In the genomic region with DNA sequence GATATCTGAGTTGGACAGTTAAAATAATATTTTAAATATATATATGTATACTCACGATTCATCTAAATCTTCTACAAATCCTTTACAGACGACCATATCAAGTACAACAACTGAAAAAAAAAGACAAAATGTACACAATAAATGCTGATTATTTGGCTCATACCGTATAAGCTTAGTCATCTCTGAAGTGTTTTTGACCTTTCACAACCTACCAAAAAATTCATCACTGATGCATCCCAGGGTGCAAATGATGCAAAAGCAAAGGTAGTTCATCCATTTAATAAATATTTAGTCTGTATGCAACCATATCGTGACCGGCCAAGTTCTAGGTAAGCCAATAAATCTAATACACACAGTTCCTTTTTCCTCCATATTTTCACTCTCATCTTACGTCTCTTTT, we compare ENCODE assay signal across 1 cellular context.
TF ChIP-seq lines count a peak whose summit lies in the region.

No MANE protein-coding gene starts in this region.

TF ChIP-seq in H1, 55 proteins besides CTCF, POLR2A, EP300 and RAD21 (continued from another document):
- TF ChIP-seq CTBP2 (IDR thresholded peaks at IDR 0.05; ENCODE audit: borderline replicate concordance, insufficient read depth, insufficient read length, low read length), result no peak
- TF ChIP-seq PHF8 (conservative IDR thresholded peaks at IDR 0.05; ENCODE audit: low read depth, low read length), result no peak
- no peak for TF ChIP-seq RNF2 (IDR thresholded peaks at IDR 0.05; ENCODE audit: borderline replicate concordance, low read depth, low read length, missing control alignments, poor library complexity, severe bottlenecking)
- TF ChIP-seq, protein P1, sequence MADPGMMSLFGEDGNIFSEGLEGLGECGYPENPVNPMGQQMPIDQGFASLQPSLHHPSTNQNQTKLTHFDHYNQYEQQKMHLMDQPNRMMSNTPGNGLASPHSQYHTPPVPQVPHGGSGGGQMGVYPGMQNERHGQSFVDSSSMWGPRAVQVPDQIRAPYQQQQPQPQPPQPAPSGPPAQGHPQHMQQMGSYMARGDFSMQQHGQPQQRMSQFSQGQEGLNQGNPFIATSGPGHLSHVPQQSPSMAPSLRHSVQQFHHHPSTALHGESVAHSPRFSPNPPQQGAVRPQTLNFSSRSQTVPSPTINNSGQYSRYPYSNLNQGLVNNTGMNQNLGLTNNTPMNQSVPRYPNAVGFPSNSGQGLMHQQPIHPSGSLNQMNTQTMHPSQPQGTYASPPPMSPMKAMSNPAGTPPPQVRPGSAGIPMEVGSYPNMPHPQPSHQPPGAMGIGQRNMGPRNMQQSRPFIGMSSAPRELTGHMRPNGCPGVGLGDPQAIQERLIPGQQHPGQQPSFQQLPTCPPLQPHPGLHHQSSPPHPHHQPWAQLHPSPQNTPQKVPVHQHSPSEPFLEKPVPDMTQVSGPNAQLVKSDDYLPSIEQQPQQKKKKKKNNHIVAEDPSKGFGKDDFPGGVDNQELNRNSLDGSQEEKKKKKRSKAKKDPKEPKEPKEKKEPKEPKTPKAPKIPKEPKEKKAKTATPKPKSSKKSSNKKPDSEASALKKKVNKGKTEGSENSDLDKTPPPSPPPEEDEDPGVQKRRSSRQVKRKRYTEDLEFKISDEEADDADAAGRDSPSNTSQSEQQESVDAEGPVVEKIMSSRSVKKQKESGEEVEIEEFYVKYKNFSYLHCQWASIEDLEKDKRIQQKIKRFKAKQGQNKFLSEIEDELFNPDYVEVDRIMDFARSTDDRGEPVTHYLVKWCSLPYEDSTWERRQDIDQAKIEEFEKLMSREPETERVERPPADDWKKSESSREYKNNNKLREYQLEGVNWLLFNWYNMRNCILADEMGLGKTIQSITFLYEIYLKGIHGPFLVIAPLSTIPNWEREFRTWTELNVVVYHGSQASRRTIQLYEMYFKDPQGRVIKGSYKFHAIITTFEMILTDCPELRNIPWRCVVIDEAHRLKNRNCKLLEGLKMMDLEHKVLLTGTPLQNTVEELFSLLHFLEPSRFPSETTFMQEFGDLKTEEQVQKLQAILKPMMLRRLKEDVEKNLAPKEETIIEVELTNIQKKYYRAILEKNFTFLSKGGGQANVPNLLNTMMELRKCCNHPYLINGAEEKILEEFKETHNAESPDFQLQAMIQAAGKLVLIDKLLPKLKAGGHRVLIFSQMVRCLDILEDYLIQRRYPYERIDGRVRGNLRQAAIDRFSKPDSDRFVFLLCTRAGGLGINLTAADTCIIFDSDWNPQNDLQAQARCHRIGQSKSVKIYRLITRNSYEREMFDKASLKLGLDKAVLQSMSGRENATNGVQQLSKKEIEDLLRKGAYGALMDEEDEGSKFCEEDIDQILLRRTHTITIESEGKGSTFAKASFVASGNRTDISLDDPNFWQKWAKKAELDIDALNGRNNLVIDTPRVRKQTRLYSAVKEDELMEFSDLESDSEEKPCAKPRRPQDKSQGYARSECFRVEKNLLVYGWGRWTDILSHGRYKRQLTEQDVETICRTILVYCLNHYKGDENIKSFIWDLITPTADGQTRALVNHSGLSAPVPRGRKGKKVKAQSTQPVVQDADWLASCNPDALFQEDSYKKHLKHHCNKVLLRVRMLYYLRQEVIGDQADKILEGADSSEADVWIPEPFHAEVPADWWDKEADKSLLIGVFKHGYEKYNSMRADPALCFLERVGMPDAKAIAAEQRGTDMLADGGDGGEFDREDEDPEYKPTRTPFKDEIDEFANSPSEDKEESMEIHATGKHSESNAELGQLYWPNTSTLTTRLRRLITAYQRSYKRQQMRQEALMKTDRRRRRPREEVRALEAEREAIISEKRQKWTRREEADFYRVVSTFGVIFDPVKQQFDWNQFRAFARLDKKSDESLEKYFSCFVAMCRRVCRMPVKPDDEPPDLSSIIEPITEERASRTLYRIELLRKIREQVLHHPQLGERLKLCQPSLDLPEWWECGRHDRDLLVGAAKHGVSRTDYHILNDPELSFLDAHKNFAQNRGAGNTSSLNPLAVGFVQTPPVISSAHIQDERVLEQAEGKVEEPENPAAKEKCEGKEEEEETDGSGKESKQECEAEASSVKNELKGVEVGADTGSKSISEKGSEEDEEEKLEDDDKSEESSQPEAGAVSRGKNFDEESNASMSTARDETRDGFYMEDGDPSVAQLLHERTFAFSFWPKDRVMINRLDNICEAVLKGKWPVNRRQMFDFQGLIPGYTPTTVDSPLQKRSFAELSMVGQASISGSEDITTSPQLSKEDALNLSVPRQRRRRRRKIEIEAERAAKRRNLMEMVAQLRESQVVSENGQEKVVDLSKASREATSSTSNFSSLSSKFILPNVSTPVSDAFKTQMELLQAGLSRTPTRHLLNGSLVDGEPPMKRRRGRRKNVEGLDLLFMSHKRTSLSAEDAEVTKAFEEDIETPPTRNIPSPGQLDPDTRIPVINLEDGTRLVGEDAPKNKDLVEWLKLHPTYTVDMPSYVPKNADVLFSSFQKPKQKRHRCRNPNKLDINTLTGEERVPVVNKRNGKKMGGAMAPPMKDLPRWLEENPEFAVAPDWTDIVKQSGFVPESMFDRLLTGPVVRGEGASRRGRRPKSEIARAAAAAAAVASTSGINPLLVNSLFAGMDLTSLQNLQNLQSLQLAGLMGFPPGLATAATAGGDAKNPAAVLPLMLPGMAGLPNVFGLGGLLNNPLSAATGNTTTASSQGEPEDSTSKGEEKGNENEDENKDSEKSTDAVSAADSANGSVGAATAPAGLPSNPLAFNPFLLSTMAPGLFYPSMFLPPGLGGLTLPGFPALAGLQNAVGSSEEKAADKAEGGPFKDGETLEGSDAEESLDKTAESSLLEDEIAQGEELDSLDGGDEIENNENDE (IDR thresholded peaks at IDR 0.05; ENCODE audit: insufficient replicate concordance, low read length), result no peak
- TF ChIP-seq, protein P2, sequence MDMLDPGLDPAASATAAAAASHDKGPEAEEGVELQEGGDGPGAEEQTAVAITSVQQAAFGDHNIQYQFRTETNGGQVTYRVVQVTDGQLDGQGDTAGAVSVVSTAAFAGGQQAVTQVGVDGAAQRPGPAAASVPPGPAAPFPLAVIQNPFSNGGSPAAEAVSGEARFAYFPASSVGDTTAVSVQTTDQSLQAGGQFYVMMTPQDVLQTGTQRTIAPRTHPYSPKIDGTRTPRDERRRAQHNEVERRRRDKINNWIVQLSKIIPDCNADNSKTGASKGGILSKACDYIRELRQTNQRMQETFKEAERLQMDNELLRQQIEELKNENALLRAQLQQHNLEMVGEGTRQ (IDR thresholded peaks at IDR 0.05; ENCODE audit: low read length), result no peak
